Comparison of ENCODE assay signal across 7 cellular contexts in genomic region chr1:145475369-145475915, GRCh38. TPM values are rescaled to one million over a fixed set of nuclear protein-coding genes. Genes with fewer than 3 reads are reported as not detected.
DNase-seq lines count a peak whose midpoint lies in the region; ATAC-seq and TF ChIP-seq lines count a peak whose summit lies in the region.
"Not testable (repeated sequence)": the region's sequence is repeated elsewhere in the genome, so short reads cannot be mapped to it uniquely, and the experiment has no call there.

No MANE protein-coding gene starts in this region.

- H3K9me2 ChIP-seq in GM23338 (ENCODE audit: insufficient read depth) = not testable (repeated sequence)

- not testable (repeated sequence) for H3K9ac ChIP-seq in mesenchymal stem cell (ENCODE audit: low read length)

- DNase-seq in GM23338 (ENCODE audit: low spot score) (peak; percentile 53), foreskin keratinocyte (peak; percentile 10 to 42), mesenchymal stem cell (peak; percentile 34)
- not testable (repeated sequence) for DNase-seq in T-helper 17 cell; chondrocyte (ENCODE audit: low spot score); skeletal muscle cell (ENCODE audit: low read depth)

- H3K9me3 Mint-ChIP-seq in GM23338; activated T-helper 17 cell treated with anti-CD3 and anti-CD28 coated beads, Interleukin-2, amount 50 U/mL, for 72 hours; chondrocyte (ENCODE audit: low read depth): not testable (repeated sequence)

- H3K36me3 Mint-ChIP-seq in GM23338 (ENCODE audit: low read depth); T-helper 17 cell (ENCODE audit: low read depth); activated T-helper 17 cell treated with anti-CD3 and anti-CD28 coated beads, Interleukin-2, amount 50 U/mL, for 72 hours (ENCODE audit: low read depth); chondrocyte (ENCODE audit: low read depth): not testable (repeated sequence)

- WGBS in mesenchymal stem cell = 5% methylated on average over 17 of the region's 41 CpGs

- not testable (repeated sequence) for H3K36me3 ChIP-seq in GM23338 (ENCODE audit: insufficient read depth); mesenchymal stem cell (ENCODE audit: control insufficient read depth in 1 of 2, insufficient read depth in 2 of 2, low read depth in 1 of 2, low read length in 2 of 2)

- H4K20me1 ChIP-seq in GM23338 (replicated peaks; ENCODE audit: insufficient read depth) = not testable (repeated sequence)

- not testable (repeated sequence) for H2BK120ac ChIP-seq in mesenchymal stem cell (ENCODE audit: low read depth, low read length)

- H2BK5ac ChIP-seq in mesenchymal stem cell (ENCODE audit: low read depth, low read length, poor library complexity, severe bottlenecking) = not testable (repeated sequence)

- H2AFZ ChIP-seq in GM23338; mesenchymal stem cell (ENCODE audit: low read depth, low read length): not testable (repeated sequence)

- not testable (repeated sequence) for H3K4me1 ChIP-seq in GM23338 (ENCODE audit: insufficient read depth); foreskin keratinocyte; mesenchymal stem cell (ENCODE audit: control insufficient read depth, insufficient read depth, low read depth, low read length)

- H3K18ac ChIP-seq in mesenchymal stem cell (ENCODE audit: low read depth in 1 of 2, low read length in 2 of 2) = not testable (repeated sequence)

- H4K91ac ChIP-seq in mesenchymal stem cell (ENCODE audit: low read length) = not testable (repeated sequence)

- peak overlapping the region; percentile 84 for H3K4me3 Mint-ChIP-seq in GM23338
- H3K4me3 Mint-ChIP-seq in T-helper 17 cell = peak overlapping the region; percentile 67
- peak overlapping the region; percentile 56 for H3K4me3 Mint-ChIP-seq in activated T-helper 17 cell treated with anti-CD3 and anti-CD28 coated beads, Interleukin-2, amount 50 U/mL, for 72 hours
- peak overlapping the region; percentile 68 for H3K4me3 Mint-ChIP-seq in chondrocyte (ENCODE audit: unreplicated experiment)

- not testable (repeated sequence) for H2AK5ac ChIP-seq in mesenchymal stem cell (ENCODE audit: low read length, severe bottlenecking)

- not testable (repeated sequence) for H3K4me1 Mint-ChIP-seq in GM23338; T-helper 17 cell; activated T-helper 17 cell treated with anti-CD3 and anti-CD28 coated beads, Interleukin-2, amount 50 U/mL, for 72 hours; chondrocyte (ENCODE audit: low read depth)

- H3K79me2 ChIP-seq in GM23338 (replicated peaks; ENCODE audit: insufficient read depth) = not testable (repeated sequence)

- not testable (repeated sequence) for H3K23ac ChIP-seq in mesenchymal stem cell (ENCODE audit: low read length in 2 of 2)

- H3K4me3 ChIP-seq in GM23338 (peak overlapping the region; percentile 75), mesenchymal stem cell (ENCODE audit: insufficient read depth in 1 of 2, low read depth in 1 of 2, low read length in 2 of 2) (peak overlapping the region in 1 of 2 experiments; percentile 63), skeletal muscle cell (ENCODE audit: low read depth, low read length) (peak overlapping the region; percentile 41)

- H3K79me1 ChIP-seq in mesenchymal stem cell (replicated peaks; ENCODE audit: low read length, poor library complexity, severe bottlenecking) = not testable (repeated sequence)

- H3K27ac ChIP-seq in GM23338 (ENCODE audit: low read depth); foreskin keratinocyte; mesenchymal stem cell (ENCODE audit: low read length, poor library complexity, severe bottlenecking): not testable (repeated sequence)

- H3K14ac ChIP-seq in mesenchymal stem cell (ENCODE audit: low read length in 2 of 2) = not testable (repeated sequence)

- peaks cover 12% of the 10 kb centered on the region for H3K27me3 Mint-ChIP-seq in GM23338 (ENCODE audit: insufficient read depth, low read depth, poor library complexity)
- not testable (repeated sequence) for H3K27me3 Mint-ChIP-seq in T-helper 17 cell; activated T-helper 17 cell treated with anti-CD3 and anti-CD28 coated beads, Interleukin-2, amount 50 U/mL, for 72 hours; chondrocyte (ENCODE audit: low read depth)

- not testable (repeated sequence) for H3K9me3 ChIP-seq in T-helper 17 cell (ENCODE audit: control insufficient read depth, low read length, poor library complexity, severe bottlenecking); mesenchymal stem cell (ENCODE audit: control insufficient read depth, low read length)

- H3K4ac ChIP-seq in mesenchymal stem cell (ENCODE audit: low read depth in 1 of 2, low read length in 2 of 2) = not testable (repeated sequence)

- not testable (repeated sequence) for TF ChIP-seq CTCF in GM23338 (conservative IDR thresholded peaks at IDR 0.05; ENCODE audit: low read depth in 2 of 2); chondrocyte (IDR thresholded peaks at IDR 0.05); foreskin keratinocyte (conservative IDR thresholded peaks at IDR 0.05)

- H3K4me2 ChIP-seq in GM23338 = peak overlapping the region; percentile 81
- H3K4me2 ChIP-seq in mesenchymal stem cell (ENCODE audit: low read length, poor library complexity, severe bottlenecking) = not testable (repeated sequence)

- H3K27ac Mint-ChIP-seq in GM23338 = peak overlapping the region; percentile 53; the same call in 1 of the 2 replicates
- H3K27ac Mint-ChIP-seq in T-helper 17 cell; activated T-helper 17 cell treated with anti-CD3 and anti-CD28 coated beads, Interleukin-2, amount 50 U/mL, for 72 hours: not testable (repeated sequence)
- H3K27ac Mint-ChIP-seq in chondrocyte (ENCODE audit: unreplicated experiment) = peak overlapping the region; percentile 8

- H4K8ac ChIP-seq in mesenchymal stem cell (ENCODE audit: low read length) = not testable (repeated sequence)

- H2BK12ac ChIP-seq in mesenchymal stem cell (ENCODE audit: low read length in 2 of 2) = not testable (repeated sequence)

- ATAC-seq in GM23338 = peak; percentile 85
- not testable (repeated sequence) for ATAC-seq in T-helper 17 cell; activated T-helper 17 cell treated with anti-CD3 and anti-CD28 coated beads, Interleukin-2, amount 50 U/mL, for 72 hours (replicated peaks)
- ATAC-seq in foreskin keratinocyte = peak; percentile 71

- H3F3A ChIP-seq in GM23338 (replicated peaks; ENCODE audit: low read depth) = not testable (repeated sequence)

- H3K27me3 ChIP-seq in GM23338 (ENCODE audit: insufficient read depth) = peaks cover 26% of the 10 kb centered on the region
- not testable (repeated sequence) for H3K27me3 ChIP-seq in foreskin keratinocyte; mesenchymal stem cell (ENCODE audit: control insufficient read depth in 1 of 2, insufficient read depth in 1 of 2, low read length in 2 of 2)

- H2BK15ac ChIP-seq in mesenchymal stem cell (ENCODE audit: low read depth, poor library complexity, severe bottlenecking) = not testable (repeated sequence)

RNA-seq across cellular contexts. Expression of gene NBPF20, which starts 50.0 kb away (rescaled TPM):
- 0.83 and 1.6 TPM in 2 replicates for total RNA-seq in GM23338 (2014; rRNA removed; shearing (Covaris generic))
- polyA plus RNA-seq in GM23338 (2016; fragmentation: Nextera tagmentation; extraction: Ambion mirVana) = 0.30 and 0.50 TPM in 2 replicates
- total RNA-seq in T-helper 17 cell = 1 to 10 TPM; 3.6 to 4.4 TPM
- 1 to 10 TPM; 2.9 to 4.0 TPM for total RNA-seq in activated T-helper 17 cell treated with anti-CD3 and anti-CD28 coated beads, Interleukin-2, amount 50 U/mL, for 72 hours
- total RNA-seq in chondrocyte = 2.7 to 5.7 TPM (median 3.4 TPM) in 3 replicates
- 3.7 and 5.0 TPM in 2 replicates for total RNA-seq in foreskin keratinocyte
- polyA plus RNA-seq in foreskin keratinocyte = 1.4 and 2.0 TPM in 2 replicates
- polyA plus RNA-seq in mesenchymal stem cell (2013, experiment 1 of 2) = 0.69 TPM
- polyA plus RNA-seq in mesenchymal stem cell (2013, experiment 2 of 2) = 0.48 TPM
